8 cellular contexts compared by ENCODE assay signal in the genomic region with DNA sequence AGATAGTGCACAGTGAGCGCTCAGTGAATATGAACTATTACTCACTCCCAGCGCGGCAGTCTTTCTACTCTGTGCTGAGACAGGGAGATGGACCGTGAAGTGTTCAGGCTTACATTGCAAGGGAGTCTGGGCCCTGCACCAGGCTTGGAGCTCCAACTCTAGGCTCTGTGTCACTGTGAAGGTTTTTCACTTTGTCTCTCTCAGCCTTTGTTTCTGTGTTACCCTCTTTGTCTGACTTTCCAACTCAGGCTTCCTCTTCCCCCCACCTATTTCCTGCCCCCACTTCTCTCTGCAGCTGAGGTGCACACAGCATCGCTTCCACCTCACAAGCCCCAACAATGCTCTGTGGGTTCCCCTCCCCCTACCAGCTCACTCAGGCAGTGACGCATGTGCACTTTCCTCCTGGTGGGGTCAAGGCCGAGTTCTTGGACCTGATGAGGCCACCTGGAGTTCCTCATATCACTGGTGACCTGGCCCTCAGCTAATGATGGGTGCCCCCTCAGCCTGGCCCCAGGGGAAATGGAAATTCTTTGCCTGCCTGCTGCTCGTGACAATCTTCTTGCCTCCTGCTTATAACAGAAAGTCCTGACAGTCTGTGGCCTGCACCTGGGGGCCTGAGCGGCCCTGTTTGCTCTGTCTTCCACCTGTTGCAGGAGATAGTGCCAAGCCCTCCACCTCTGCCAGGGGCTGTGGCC. TPM values are rescaled to one million over a fixed set of nuclear protein-coding genes. Genes with fewer than 3 reads are reported as not detected.
DNase-seq lines count a peak whose midpoint lies in the region; ATAC-seq and TF ChIP-seq lines count a peak whose summit lies in the region.

No MANE protein-coding gene starts in this region.

- TF ChIP-seq CTCF in HFFc6 (IDR thresholded peaks at IDR 0.05): no peak

- no peaks in the 10 kb centered on the region for H3K9me3 Mint-ChIP-seq in HFFc6

- H3K4me3 ChIP-seq in effector memory CD4-positive, alpha-beta T cell (ENCODE audit: insufficient read depth, low read depth, low read length, poor library complexity, severe bottlenecking): peak overlapping the region; percentile 80

- peak; percentile 54 for ATAC-seq in GM19324 (IDR thresholded peaks at IDR 0.05; ENCODE audit: low FRiP score, unreplicated experiment)
- peak; percentile 50 for ATAC-seq in HG03378 (IDR thresholded peaks at IDR 0.05; ENCODE audit: unreplicated experiment)

- H3K9me3 ChIP-seq in effector memory CD4-positive, alpha-beta T cell (ENCODE audit: control insufficient read depth, low read length): no peaks in the 10 kb centered on the region

- H3K4me3 Mint-ChIP-seq in HFFc6: no peak overlapping the region

- H3K36me3 ChIP-seq in effector memory CD4-positive, alpha-beta T cell (ENCODE audit: control insufficient read depth, insufficient read depth, low read length): no peaks in the 10 kb centered on the region

- no peak overlapping the region for H3K27ac Mint-ChIP-seq in HFFc6

- peaks cover 1% of the 10 kb centered on the region; the same call in 1 of the 2 replicates for H3K27me3 Mint-ChIP-seq in HFFc6 (ENCODE audit: insufficient read depth)

- H3K4me1 ChIP-seq in effector memory CD4-positive, alpha-beta T cell (ENCODE audit: control insufficient read depth, insufficient read depth, low read length, poor library complexity, severe bottlenecking): peaks cover 51% of the 10 kb centered on the region

- peak; percentile 71 for DNase-seq in activated CD4-positive, alpha-beta T cell treated with anti-CD3 and anti-CD28 coated beads for 1 hour
- peak; percentile 71 to 79 (median 73) for DNase-seq in effector memory CD4-positive, alpha-beta T cell
- DNase-seq in pulmonary artery endothelial cell (ENCODE audit: low read depth, low spot score) (peak; percentile 85), HFFc6 (no peak), NCI-H1048 (lab: John Stamatoyannopoulos, UW) (no peak), NCI-H1417 treated with DMSO at 0.1 percent for 48 hours (lab: John Stamatoyannopoulos, UW) (no peak)

- no peaks in the 10 kb centered on the region for H3K36me3 Mint-ChIP-seq in HFFc6 (ENCODE audit: low read depth)

- no peaks in the 10 kb centered on the region for H3K27me3 ChIP-seq in effector memory CD4-positive, alpha-beta T cell (replicated peaks; ENCODE audit: control insufficient read depth, insufficient read depth, low read length, poor library complexity, severe bottlenecking)

- H3K4me1 Mint-ChIP-seq in HFFc6 (ENCODE audit: low read depth): peaks cover 38% of the 10 kb centered on the region

- H3K27ac ChIP-seq in effector memory CD4-positive, alpha-beta T cell (ENCODE audit: insufficient read depth, low read length, poor library complexity, severe bottlenecking): peak overlapping the region; percentile 92

RNA-seq across cellular contexts. Expression of a gene that starts 1.1 kb away (rescaled TPM):
- total RNA-seq in pulmonary artery endothelial cell: 0.11 and 0.26 TPM in 2 replicates
- not detected for total RNA-seq in HFFc6 (2021; fragmentation: NEBNext Ultra II Directional; extraction: Animal tissue kit (Norgen Biotek cat#: 25700))

RNA-seq across cellular contexts. Expression of a gene that starts 3.0 kb away (rescaled TPM):
- 1.6 and 5.5 TPM in 2 replicates for total RNA-seq in pulmonary artery endothelial cell
- total RNA-seq in HFFc6 (2021; fragmentation: NEBNext Ultra II Directional; extraction: Animal tissue kit (Norgen Biotek cat#: 25700)): 1 to 10 TPM; 1.1 to 2.1 (median 1.5) TPM

RNA-seq across cellular contexts. Expression of a gene that starts 27.8 kb away (rescaled TPM):
- total RNA-seq in pulmonary artery endothelial cell: 361 and 372 TPM in 2 replicates
- 100 to 1,000 TPM; 279 to 313 (median 285) TPM for total RNA-seq in HFFc6 (2021; fragmentation: NEBNext Ultra II Directional; extraction: Animal tissue kit (Norgen Biotek cat#: 25700))

RNA-seq across cellular contexts. Expression of a gene that starts 27.8 kb away (rescaled TPM):
- total RNA-seq in pulmonary artery endothelial cell: 12.8 and 14.2 TPM in 2 replicates
- 10 to 100 TPM; 18.5 to 23.7 (median 20.3) TPM for total RNA-seq in HFFc6 (2021; fragmentation: NEBNext Ultra II Directional; extraction: Animal tissue kit (Norgen Biotek cat#: 25700))

RNA-seq across cellular contexts. Expression of a gene that starts 41.1 kb away (rescaled TPM):
- not detected in 2 replicates for total RNA-seq in pulmonary artery endothelial cell
- not detected for total RNA-seq in HFFc6 (2021; fragmentation: NEBNext Ultra II Directional; extraction: Animal tissue kit (Norgen Biotek cat#: 25700))

Comparison
In these comparisons a context has a peak if more than half of its experiments do, and no peak if none do; other contexts are left out.
1. DNase-seq: peak in activated CD4-positive, alpha-beta T cell treated with anti-CD3 and anti-CD28 coated beads for 1 hour (single experiment), effector memory CD4-positive, alpha-beta T cell (3 of 3) and pulmonary artery endothelial cell (single experiment); none in HFFc6 (single experiment), NCI-H1048 (single experiment) and NCI-H1417 treated with DMSO at 0.1 percent for 48 hours (single experiment).